ENCODE assay signal across 10 cellular contexts in genomic region chr16:30077656-30078055, GRCh38. TPM values are rescaled to one million over a fixed set of nuclear protein-coding genes. Genes with fewer than 3 reads are reported as not detected.
DNase-seq lines count a peak whose midpoint lies in the region; ATAC-seq and TF ChIP-seq lines count a peak whose summit lies in the region.
"Had no signal": no experiment of that assay in that cellular context is flagged by ENCODE, and none has a peak within 500 bp of the region (broad histone marks: within the 10 kb centered on the region; RNA-seq: fewer than 3 reads in every experiment).

No MANE protein-coding gene starts in this region.

- H3K27ac Mint-ChIP-seq in activated naive CD4-positive, alpha-beta T cell treated with anti-CD3 and anti-CD28 coated beads, Interleukin-2, amount 50 U/mL, for 24 hours, result no peak overlapping the region

- TF ChIP-seq POLR2A in gastroesophageal sphincter (IDR thresholded peaks at IDR 0.05), result no peak

- no peaks in the 10 kb centered on the region for H3K9me3 Mint-ChIP-seq in activated naive CD4-positive, alpha-beta T cell treated with anti-CD3 and anti-CD28 coated beads, Interleukin-2, amount 50 U/mL, for 24 hours

- H3K36me3 ChIP-seq in stomach smooth muscle (ENCODE audit: control insufficient read depth in 2 of 2, insufficient read depth in 2 of 2, low read length in 2 of 2) (peaks cover 22 to 34% of the 10 kb centered on the region in 2 donors), gastroesophageal sphincter (peaks cover 0 to 69% of the 10 kb centered on the region in 2 donors)

- H3K4me3 Mint-ChIP-seq in activated naive CD4-positive, alpha-beta T cell treated with anti-CD3 and anti-CD28 coated beads, Interleukin-2, amount 50 U/mL, for 24 hours, result peak overlapping the region; percentile 96

- no peak for TF ChIP-seq EP300 in gastroesophageal sphincter (IDR thresholded peaks at IDR 0.05)

- H3K27me3 ChIP-seq in stomach smooth muscle (ENCODE audit: control insufficient read depth in 1 of 2, insufficient read depth in 2 of 2, low read length in 2 of 2), result no peaks in the 10 kb centered on the region
- H3K27me3 ChIP-seq in gastroesophageal sphincter, result no peaks in the 10 kb centered on the region
- H3K27me3 ChIP-seq: upper lobe of left lung had no signal

- H3K27ac ChIP-seq in stomach smooth muscle (ENCODE audit: low read length) (peak overlapping the region; percentile 0), gastroesophageal sphincter (no peak overlapping the region)

- H3K9ac ChIP-seq in stomach smooth muscle (ENCODE audit: low read length in 2 of 2), result no peak overlapping the region

- DNase-seq in activated naive CD4-positive, alpha-beta T cell treated with Interleukin-2 at 50 U/mL for 16 hours, result no peak
- peak; percentile 32 for DNase-seq in dermis blood vessel endothelial cell
- DNase-seq: C1 segment of cervical spinal cord, NCI-H748 treated with DMSO at 0.1 percent for 48 hours, retina, upper lobe of left lung had no signal

- ATAC-seq in HG03442 (IDR thresholded peaks at IDR 0.05; ENCODE audit: unreplicated experiment) (no peak), gastroesophageal sphincter (no peak)

- peaks cover 38% of the 10 kb centered on the region for H3K4me1 Mint-ChIP-seq in activated naive CD4-positive, alpha-beta T cell treated with anti-CD3 and anti-CD28 coated beads, Interleukin-2, amount 50 U/mL, for 24 hours

- H3K4me1 ChIP-seq in stomach smooth muscle (ENCODE audit: control insufficient read depth, insufficient read depth, low read length) (peaks cover 26% of the 10 kb centered on the region), gastroesophageal sphincter (peaks cover 0 to 45% (median 17%) of the 10 kb centered on the region in 3 donors)

- no peak for TF ChIP-seq CTCF in gastroesophageal sphincter (IDR thresholded peaks at IDR 0.05)

- H3K4me3 ChIP-seq in stomach smooth muscle (ENCODE audit: low read length in 2 of 2) (peak overlapping the region in 1 of 2 donors; percentile 90), gastroesophageal sphincter (no peak overlapping the region)

- WGBS in gastroesophageal sphincter (ENCODE audit: low coverage in 1 of 2), 2 donors, result 68 to 82% methylated on average over 2 to 4 of the region's 6 CpGs

- H3K36me3 Mint-ChIP-seq in activated naive CD4-positive, alpha-beta T cell treated with anti-CD3 and anti-CD28 coated beads, Interleukin-2, amount 50 U/mL, for 24 hours, result peaks cover 12% of the 10 kb centered on the region

- H3K27me3 Mint-ChIP-seq in activated naive CD4-positive, alpha-beta T cell treated with anti-CD3 and anti-CD28 coated beads, Interleukin-2, amount 50 U/mL, for 24 hours, result no peaks in the 10 kb centered on the region

- no peaks in the 10 kb centered on the region for H3K9me3 ChIP-seq in stomach smooth muscle (ENCODE audit: control insufficient read depth in 2 of 2, low read length in 2 of 2)
- H3K9me3 ChIP-seq in gastroesophageal sphincter, result no peaks in the 10 kb centered on the region
- H3K9me3 ChIP-seq: upper lobe of left lung had no signal

RNA-seq across cellular contexts. Expression of gene PPP4C, which starts 1.9 kb away (rescaled TPM):
- total RNA-seq in dermis blood vessel endothelial cell, result 220 and 256 TPM in 2 replicates
- total RNA-seq in gastroesophageal sphincter, result 10 to 100 TPM; 41.2 to 58.5 (median 48.6) TPM

RNA-seq across cellular contexts. Expression of gene ALDOA, which starts 12.1 kb away (rescaled TPM):
- 286 and 586 TPM in 2 replicates for total RNA-seq in dermis blood vessel endothelial cell
- 1,000 to 10,000 TPM; 1,018 to 1,914 (median 1,258) TPM for total RNA-seq in gastroesophageal sphincter

RNA-seq across cellular contexts. Expression of gene TBX6, which starts 14.1 kb away (rescaled TPM):
- total RNA-seq in dermis blood vessel endothelial cell (0.17 and 0.23 TPM in 2 replicates), gastroesophageal sphincter (under 1 TPM; 0.40 to 0.84 (median 0.45) TPM)

RNA-seq across cellular contexts. Expression of gene YPEL3, which starts 18.4 kb away (rescaled TPM):
- 25.0 and 28.2 TPM in 2 replicates for total RNA-seq in dermis blood vessel endothelial cell
- total RNA-seq in gastroesophageal sphincter, result 100 to 1,000 TPM in 1 of 4 donors, 10 to 100 TPM in 3; 76.9 to 105 (median 80.2) TPM

RNA-seq across cellular contexts. Expression of gene GDPD3, which starts 35.7 kb away (rescaled TPM):
- total RNA-seq in dermis blood vessel endothelial cell (1.1 and 2.2 TPM in 2 replicates), gastroesophageal sphincter (1 to 10 TPM; 1.1 to 3.1 (median 1.9) TPM)
